In genomic region chr18:35122586-35123224, GRCh38 we compare ENCODE assay signal across 8 cellular contexts.
DNase-seq lines count a peak whose midpoint lies in the region; ATAC-seq and TF ChIP-seq lines count a peak whose summit lies in the region.

No MANE protein-coding gene starts in this region.

- H3K4me1 ChIP-seq in gastroesophageal sphincter = peaks cover 9 to 48% (median 11%) of the 10 kb centered on the region in 3 donors

- peaks cover 9% of the 10 kb centered on the region for H3K4me1 Mint-ChIP-seq in activated CD4-positive, alpha-beta T cell treated with anti-CD3 and anti-CD28 coated beads, Interleukin-2, amount 10 ng/mL, durations not matched to agents 24 days and 14 days
- peaks cover 53% of the 10 kb centered on the region for H3K4me1 Mint-ChIP-seq in activated naive CD8-positive, alpha-beta T cell treated with anti-CD3 and anti-CD28 coated beads for 36 hours
- H3K4me1 Mint-ChIP-seq in natural killer cell = peaks cover 88 to 92% of the 10 kb centered on the region in 2 donors

- peaks cover 7% of the 10 kb centered on the region for H3K9me3 Mint-ChIP-seq in activated CD4-positive, alpha-beta T cell treated with anti-CD3 and anti-CD28 coated beads, Interleukin-2, amount 10 ng/mL, durations not matched to agents 24 days and 14 days
- peaks cover 7% of the 10 kb centered on the region for H3K9me3 Mint-ChIP-seq in activated naive CD8-positive, alpha-beta T cell treated with anti-CD3 and anti-CD28 coated beads for 36 hours
- no peaks in the 10 kb centered on the region for H3K9me3 Mint-ChIP-seq in natural killer cell

- no peak for TF ChIP-seq CTCF in natural killer cell (IDR thresholded peaks at IDR 0.05)
- TF ChIP-seq CTCF in gastroesophageal sphincter (IDR thresholded peaks at IDR 0.05) = no peak

- peaks cover 0 to 12% of the 10 kb centered on the region in 2 donors for H3K36me3 ChIP-seq in gastroesophageal sphincter

- ATAC-seq in HG02973 (IDR thresholded peaks at IDR 0.05; ENCODE audit: unreplicated experiment) (peak; percentile 94), natural killer cell (peak; percentile 53 to 77 (median 57)), gastroesophageal sphincter (no peak), HG03280 (IDR thresholded peaks at IDR 0.05; ENCODE audit: unreplicated experiment) (no peak)

- H3K36me3 Mint-ChIP-seq in activated CD4-positive, alpha-beta T cell treated with anti-CD3 and anti-CD28 coated beads, Interleukin-2, amount 10 ng/mL, durations not matched to agents 24 days and 14 days (ENCODE audit: low read depth) = peaks cover 23% of the 10 kb centered on the region
- peaks cover 28% of the 10 kb centered on the region for H3K36me3 Mint-ChIP-seq in activated naive CD8-positive, alpha-beta T cell treated with anti-CD3 and anti-CD28 coated beads for 36 hours
- H3K36me3 Mint-ChIP-seq in natural killer cell = no peaks in the 10 kb centered on the region

- no peak overlapping the region for H3K27ac ChIP-seq in gastroesophageal sphincter

- TF ChIP-seq EP300 in gastroesophageal sphincter (IDR thresholded peaks at IDR 0.05) = no peak

- no peak for TF ChIP-seq POLR2A in gastroesophageal sphincter (IDR thresholded peaks at IDR 0.05)

- WGBS in gastroesophageal sphincter (ENCODE audit: low coverage in 1 of 2), 2 donors = 79 to 83% methylated on average over 4 to 11 of the region's 15 CpGs

- peak; percentile 65 for DNase-seq in activated CD4-positive, alpha-beta T cell treated with anti-CD3 and anti-CD28 coated beads, Interleukin-2, amount 10 ng/mL, durations not matched to agents 24 days and 14 days
- DNase-seq in activated CD4-positive, alpha-beta T cell treated with anti-CD3 and anti-CD28 coated beads, Interleukin-2, amount 50 U/mL, for 1 hour = no peak
- peak; percentile 47 for DNase-seq in activated naive CD8-positive, alpha-beta T cell treated with anti-CD3 and anti-CD28 coated beads for 36 hours
- DNase-seq in natural killer cell = no peak
- no peak for DNase-seq in LoVo (ENCODE audit: low spot score)

- H3K4me3 ChIP-seq in gastroesophageal sphincter = no peak overlapping the region

- no peak overlapping the region for H3K4me3 Mint-ChIP-seq in activated CD4-positive, alpha-beta T cell treated with anti-CD3 and anti-CD28 coated beads, Interleukin-2, amount 10 ng/mL, durations not matched to agents 24 days and 14 days
- H3K4me3 Mint-ChIP-seq in activated naive CD8-positive, alpha-beta T cell treated with anti-CD3 and anti-CD28 coated beads for 36 hours = peak overlapping the region; percentile 50
- peak overlapping the region; percentile 35 for H3K4me3 Mint-ChIP-seq in natural killer cell

- intact Hi-C loops in activated CD4-positive, alpha-beta T cell treated with anti-CD3 and anti-CD28 coated beads, Interleukin-2, amount 10 ng/mL, durations not matched to agents 24 days and 14 days (cut with micrococcal nuclease) = no loop called here
- intact Hi-C loops in natural killer cell (cut with micrococcal nuclease) = no loop called here

- H3K27ac Mint-ChIP-seq in activated CD4-positive, alpha-beta T cell treated with anti-CD3 and anti-CD28 coated beads, Interleukin-2, amount 10 ng/mL, durations not matched to agents 24 days and 14 days = peak overlapping the region; percentile 30
- H3K27ac Mint-ChIP-seq in activated naive CD8-positive, alpha-beta T cell treated with anti-CD3 and anti-CD28 coated beads for 36 hours = peak overlapping the region; percentile 84
- H3K27ac Mint-ChIP-seq in natural killer cell = peak overlapping the region; percentile 91

- no peaks in the 10 kb centered on the region for H3K9me3 ChIP-seq in gastroesophageal sphincter

- H3K27me3 Mint-ChIP-seq in activated CD4-positive, alpha-beta T cell treated with anti-CD3 and anti-CD28 coated beads, Interleukin-2, amount 10 ng/mL, durations not matched to agents 24 days and 14 days = no peaks in the 10 kb centered on the region
- no peaks in the 10 kb centered on the region for H3K27me3 Mint-ChIP-seq in activated naive CD8-positive, alpha-beta T cell treated with anti-CD3 and anti-CD28 coated beads for 36 hours
- H3K27me3 Mint-ChIP-seq in natural killer cell (ENCODE audit: low read depth in 2 of 2) = no peaks in the 10 kb centered on the region

- H3K27me3 ChIP-seq in gastroesophageal sphincter = no peaks in the 10 kb centered on the region

Comparison
In these comparisons a context has a peak if more than half of its experiments do, and no peak if none do; other contexts are left out.
1. DNase-seq: peak in activated CD4-positive, alpha-beta T cell treated with anti-CD3 and anti-CD28 coated beads, Interleukin-2, amount 10 ng/mL, durations not matched to agents 24 days and 14 days (single experiment) and activated naive CD8-positive, alpha-beta T cell treated with anti-CD3 and anti-CD28 coated beads for 36 hours (single experiment); none in activated CD4-positive, alpha-beta T cell treated with anti-CD3 and anti-CD28 coated beads, Interleukin-2, amount 50 U/mL, for 1 hour (single experiment), natural killer cell (single experiment) and LoVo (single experiment).
2. H3K27ac Mint-ChIP-seq: peak in every context shown above with its lines; median percentile 91 in natural killer cell; 84 in activated naive CD8-positive, alpha-beta T cell treated with anti-CD3 and anti-CD28 coated beads for 36 hours; 30 in activated CD4-positive, alpha-beta T cell treated with anti-CD3 and anti-CD28 coated beads, Interleukin-2, amount 10 ng/mL, durations not matched to agents 24 days and 14 days.
3. ATAC-seq: peak in HG02973 (single experiment) and natural killer cell (3 of 3); none in gastroesophageal sphincter (single experiment) and HG03280 (single experiment).